Comparison of ENCODE assay signal across 9 cellular contexts in genomic region chr19:13022859-13023636, GRCh38. TPM values are rescaled to one million over a fixed set of nuclear protein-coding genes. Genes with fewer than 3 reads are reported as not detected.
DNase-seq lines count a peak whose midpoint lies in the region; ATAC-seq, FAIRE-seq and TF ChIP-seq lines count a peak whose summit lies in the region.
"Had no signal": no experiment of that assay in that cellular context is flagged by ENCODE, and none has a peak within 500 bp of the region (broad histone marks: within the 10 kb centered on the region; RNA-seq: fewer than 3 reads in every experiment).

No MANE protein-coding gene starts in this region.

- TF ChIP-seq CTCF in smooth muscle cell (IDR thresholded peaks at IDR 0.05; ENCODE audit: borderline replicate concordance, insufficient read depth, poor library complexity, severe bottlenecking), result no peak

- no peak for ATAC-seq in HG03457 (IDR thresholded peaks at IDR 0.05; ENCODE audit: unreplicated experiment)

- H3K9me3 ChIP-seq in smooth muscle cell (replicated peaks; ENCODE audit: low read depth), result no peaks in the 10 kb centered on the region

- H3K4me1 ChIP-seq in smooth muscle cell (ENCODE audit: low read depth), result peaks cover 19% of the 10 kb centered on the region

- 9% methylated on average over 22 of the region's 30 CpGs for WGBS in smooth muscle cell (ENCODE audit: low lambda C conversion rate)

- peaks cover 68% of the 10 kb centered on the region for H4K20me1 ChIP-seq in smooth muscle cell (ENCODE audit: low read depth)

- no peak overlapping the region for H3K9ac ChIP-seq in smooth muscle cell (ENCODE audit: low read depth)

- no peak overlapping the region for H3K27ac ChIP-seq in smooth muscle cell (ENCODE audit: low read depth)
- H3K27ac ChIP-seq: HL-60 had no signal

- peak overlapping the region; percentile 45 for H3K4me3 ChIP-seq in smooth muscle cell

- DNase-seq in AG08396 (ENCODE audit: low spot score), result peak; percentile 88
- no peak for DNase-seq in GM18507 (ENCODE audit: extremely low spot score, insufficient read length, low read depth)
- peak; percentile 71 for DNase-seq in NCI-H748 (lab: John Stamatoyannopoulos, UW; ENCODE audit: unreplicated experiment)
- DNase-seq in brain pericyte (ENCODE audit: low read depth, low spot score), result peak; percentile 48
- DNase-seq in iPS-NIHi7 (ENCODE audit: extremely low spot score), result peak; percentile 60
- DNase-seq in smooth muscle cell (lab: John Stamatoyannopoulos, UW; ENCODE audit: unreplicated experiment), result no peak
- no peak for DNase-seq in stimulated activated naive CD4-positive, alpha-beta T cell (lab: John Stamatoyannopoulos, UW)

- peak overlapping the region; percentile 83 for H3K4me2 ChIP-seq in smooth muscle cell

- no peaks in the 10 kb centered on the region for H3K79me2 ChIP-seq in smooth muscle cell (ENCODE audit: low read depth)

- peaks cover 100% of the 10 kb centered on the region for H3K27me3 ChIP-seq in smooth muscle cell (ENCODE audit: low read depth)

- FAIRE-seq in GM18507 (lab: Jason Lieb, UNC), result peak; percentile 38

- H3F3A ChIP-seq in smooth muscle cell (ENCODE audit: low read depth), result no peaks in the 10 kb centered on the region

- H3K36me3 ChIP-seq in smooth muscle cell (ENCODE audit: low read depth), result no peaks in the 10 kb centered on the region

- peak overlapping the region; percentile 10 for H2AFZ ChIP-seq in smooth muscle cell (ENCODE audit: low read depth)

RNA-seq across cellular contexts. Expression of gene NFIX, which starts 27.8 kb away (rescaled TPM):
- total RNA-seq in smooth muscle cell, result 2.3 TPM in 2 replicates
- polyA plus RNA-seq in smooth muscle cell, result 1.8 and 1.9 TPM in 2 replicates

RNA-seq across cellular contexts. Expression of gene DAND5, which starts 53.7 kb away (rescaled TPM):
- not detected in 2 replicates for total RNA-seq in smooth muscle cell
- 0.18 TPM in 1 of 2 replicates, not detected in the other for polyA plus RNA-seq in smooth muscle cell

Comparison
In these comparisons a context has a peak if more than half of its experiments do, and no peak if none do; other contexts are left out.
1. DNase-seq: peak in AG08396 (single experiment), NCI-H748 (single experiment), brain pericyte (single experiment) and iPS-NIHi7 (single experiment); none in GM18507 (single experiment), smooth muscle cell (single experiment) and stimulated activated naive CD4-positive, alpha-beta T cell (0 of 6).